Comparison of ENCODE assay signal across 9 cellular contexts in genomic region chr6:156794963-156795362, GRCh38. TPM values are rescaled to one million over a fixed set of nuclear protein-coding genes. Genes with fewer than 3 reads are reported as not detected.
DNase-seq lines count a peak whose midpoint lies in the region; ATAC-seq and TF ChIP-seq lines count a peak whose summit lies in the region.
"Had no signal": no experiment of that assay in that cellular context is flagged by ENCODE, and none has a peak within 500 bp of the region (broad histone marks: within the 10 kb centered on the region; RNA-seq: fewer than 3 reads in every experiment).

No MANE protein-coding gene starts in this region.

- peaks cover 83% of the 10 kb centered on the region for H4K20me1 ChIP-seq in OCI-LY3 (ENCODE audit: insufficient read depth, low read length)

- H3K27me3 ChIP-seq in OCI-LY3 (ENCODE audit: low read depth, low read length) (no peaks in the 10 kb centered on the region), sigmoid colon (no peaks in the 10 kb centered on the region)

- H3K27ac Mint-ChIP-seq in memory B cell = peak overlapping the region; percentile 90

- DNase-seq in memory B cell (ENCODE audit: low spot score in 2 of 2) (peak; percentile 35 to 38), retina (no peak), mucosa of gallbladder (ENCODE audit: low spot score) (no peak), iPS-NIHi11 (ENCODE audit: low spot score) (no peak), sigmoid colon (no peak)
- DNase-seq: KG1 had no signal

- H3K9me3 ChIP-seq in OCI-LY3 (ENCODE audit: insufficient read depth, low read length) (no peaks in the 10 kb centered on the region), sigmoid colon (no peaks in the 10 kb centered on the region)

- no peak overlapping the region for H3K27ac ChIP-seq in OCI-LY3 (ENCODE audit: low read length)
- H3K27ac ChIP-seq in sigmoid colon = no peak overlapping the region

- H3K4me1 ChIP-seq in OCI-LY3 (ENCODE audit: low read length) (peaks cover 48% of the 10 kb centered on the region), sigmoid colon (peaks cover 0 to 79% (median 65%) of the 10 kb centered on the region in 4 donors)

- H3K36me3 Mint-ChIP-seq in memory B cell = peaks cover 11% of the 10 kb centered on the region

- intact Hi-C loops in sigmoid colon (cut with DNase I) = no loop called here

- peaks cover 100% of the 10 kb centered on the region for H3K79me2 ChIP-seq in OCI-LY3 (ENCODE audit: low read length)

- H2AFZ ChIP-seq in OCI-LY3 (ENCODE audit: low read depth, low read length) = no peak overlapping the region

- ATAC-seq in GM18498 (IDR thresholded peaks at IDR 0.05; ENCODE audit: unreplicated experiment) (peak; percentile 65), GM21576 (IDR thresholded peaks at IDR 0.05; ENCODE audit: unreplicated experiment) (peak; percentile 52), memory B cell (ENCODE audit: low read depth) (peak; percentile 76)

- H3K36me3 ChIP-seq in OCI-LY3 (replicated peaks; ENCODE audit: low read depth, low read length) = no peaks in the 10 kb centered on the region
- H3K36me3 ChIP-seq in sigmoid colon = no peaks in the 10 kb centered on the region

- H3K4me1 Mint-ChIP-seq in memory B cell = peaks cover 59% of the 10 kb centered on the region

- H3K4me3 ChIP-seq in OCI-LY3 (ENCODE audit: low read length) (peak overlapping the region; percentile 69), sigmoid colon (no peak overlapping the region)

- peak overlapping the region; percentile 94 for H3K4me2 ChIP-seq in OCI-LY3 (ENCODE audit: low read length)

- 61 to 62% methylated on average over 10 of the region's 10 CpGs for WGBS in sigmoid colon, 2 donors

- H3K4me3 Mint-ChIP-seq in memory B cell = peak overlapping the region; percentile 76

- peak overlapping the region; percentile 43; the same call in 1 of the 2 replicates for H3K9ac ChIP-seq in OCI-LY3 (ENCODE audit: low read length)

- TF ChIP-seq EP300 in sigmoid colon (IDR thresholded peaks at IDR 0.05) = no peak

- TF ChIP-seq POLR2A in sigmoid colon (IDR thresholded peaks at IDR 0.05) = no peak

- no peak for TF ChIP-seq CTCF in OCI-LY3 (IDR thresholded peaks at IDR 0.05; ENCODE audit: low read depth, low read length)
- TF ChIP-seq CTCF in sigmoid colon (IDR thresholded peaks at IDR 0.05) = no peak

- no peaks in the 10 kb centered on the region for H3K9me3 Mint-ChIP-seq in memory B cell

- H3K27me3 Mint-ChIP-seq in memory B cell = no peaks in the 10 kb centered on the region

RNA-seq across cellular contexts. Expression of gene ARID1B, which starts 17.8 kb away (rescaled TPM):
- 101 TPM for total RNA-seq in mucosa of gallbladder
- total RNA-seq in sigmoid colon = 100 to 1,000 TPM in 1 of 4 donors, 10 to 100 TPM in 3; 69.6 to 115 (median 78.8) TPM
- polyA plus RNA-seq in sigmoid colon = 10 to 100 TPM in 1 of 3 donors, 1 to 10 TPM in 2; 8.4 to 30.4 (median 8.6) TPM

Comparison
In these comparisons a context has a peak if more than half of its experiments do, and no peak if none do; other contexts are left out.
1. DNase-seq: peak in memory B cell (2 of 2); none in retina (single experiment), mucosa of gallbladder (single experiment), iPS-NIHi11 (single experiment) and sigmoid colon (single experiment).
2. Peak in every context shown above with its lines, with median percentiles within 50 percentile points of each other: ATAC-seq.